8 cellular contexts compared by ENCODE assay signal in genomic region chr15:55408976-55409375, GRCh38. TPM values are rescaled to one million over a fixed set of nuclear protein-coding genes. Genes with fewer than 3 reads are reported as not detected.
DNase-seq lines count a peak whose midpoint lies in the region; ATAC-seq, FAIRE-seq and TF ChIP-seq lines count a peak whose summit lies in the region.
"Not testable (repeated sequence)": the region's sequence is repeated elsewhere in the genome, so short reads cannot be mapped to it uniquely, and the experiment has no call there.

No MANE protein-coding gene starts in this region.

- H2BK5ac ChIP-seq in H1 (ENCODE audit: low read depth, low read length) = not testable (repeated sequence)

- not testable (repeated sequence) for DNase-seq in BE2C; adipocyte (ENCODE audit: low read depth); nephron progenitor cell; stimulated activated naive B cell treated with anti-CD40 and anti-IgM and Interleukin-4, amounts not matched to agents 10 μg/mL and 1 μg/mL and 100 μg/mL, for 72 hours
- peak in 1 of 2 experiments; percentile 41 for DNase-seq in H1 (ENCODE audit: low read depth in 1 of 2, low spot score in 2 of 2)

- not testable (repeated sequence) for H3K36me3 Mint-ChIP-seq in T-helper 1 cell treated with Interleukin-12 subunit alpha and Interleukin-12 subunit beta and Interleukin-4 antibody, amounts not matched to agents 30 μg/mL and 1 μg/mL, for 36 hours (ENCODE audit: low read depth); nephron progenitor cell (ENCODE audit: low read depth); stimulated activated naive B cell treated with anti-CD40 and anti-IgM and Interleukin-4, amounts not matched to agents 10 μg/mL and 1 μg/mL and 100 μg/mL, for 72 hours

- H3K4me1 Mint-ChIP-seq in T-helper 1 cell treated with Interleukin-12 subunit alpha and Interleukin-12 subunit beta and Interleukin-4 antibody, amounts not matched to agents 30 μg/mL and 1 μg/mL, for 36 hours (ENCODE audit: low read depth) = peaks cover 17% of the 10 kb centered on the region
- H3K4me1 Mint-ChIP-seq in nephron progenitor cell = peaks cover 19% of the 10 kb centered on the region
- H3K4me1 Mint-ChIP-seq in stimulated activated naive B cell treated with anti-CD40 and anti-IgM and Interleukin-4, amounts not matched to agents 10 μg/mL and 1 μg/mL and 100 μg/mL, for 72 hours = peaks cover 5 to 24% of the 10 kb centered on the region in 2 donors

- not testable (repeated sequence) for TF ChIP-seq EP300 in H1 (IDR thresholded peaks at IDR 0.05; ENCODE audit: borderline replicate concordance in 1 of 2, low read depth in 2 of 2, low read length in 2 of 2)

- H3K36me3 ChIP-seq in BE2C; HUES48 (ENCODE audit: control insufficient read depth, insufficient read depth, low read length); adipocyte (ENCODE audit: control insufficient read depth, insufficient read depth, low read length, severe bottlenecking); H1 (ENCODE audit: control insufficient read depth in 2 of 4, insufficient read depth in 4 of 4, low read length in 3 of 4); iPS-18a (ENCODE audit: control insufficient read depth, low read depth, low read length): not testable (repeated sequence)

- not testable (repeated sequence) for TF ChIP-seq RAD21 in H1 (IDR thresholded peaks at IDR 0.05 in 1 of 2, conservative IDR thresholded peaks at IDR 0.05 in 1 of 2; ENCODE audit: low read depth in 2 of 2, low read length in 2 of 2)

- not testable (repeated sequence) for H2BK20ac ChIP-seq in H1 (ENCODE audit: low read length)

- H3K79me2 ChIP-seq in H1 (ENCODE audit: control insufficient read depth in 1 of 2, insufficient read depth in 2 of 2, low read length in 2 of 2) = not testable (repeated sequence)

- peak overlapping the region; percentile 90 for H3K4me3 ChIP-seq in BE2C (ENCODE audit: low read depth, low read length)
- peak overlapping the region; percentile 79 for H3K4me3 ChIP-seq in HUES48 (ENCODE audit: low read depth, low read length)
- H3K4me3 ChIP-seq in adipocyte (ENCODE audit: low read length) = peak overlapping the region; percentile 92
- H3K4me3 ChIP-seq in H1 (ENCODE audit: extremely low read depth in 1 of 4, insufficient read depth in 2 of 4, low read depth in 3 of 4, low read length in 4 of 4) = peak overlapping the region; percentile 62 to 84 (median 76)
- H3K4me3 ChIP-seq in iPS-18a (ENCODE audit: low read length) = peak overlapping the region; percentile 90

- not testable (repeated sequence) for H3K23ac ChIP-seq in H1 (ENCODE audit: insufficient read length)

- FAIRE-seq in H1 (lab: Jason Lieb, UNC) = not testable (repeated sequence)

- not testable (repeated sequence) for H3K9me3 ChIP-seq in BE2C; HUES48 (ENCODE audit: control insufficient read depth, insufficient read depth, low read length); adipocyte (ENCODE audit: control insufficient read depth, low read length); H1 (ENCODE audit: insufficient read depth in 2 of 2, low read depth in 1 of 2, low read length in 1 of 2); iPS-18a (ENCODE audit: control insufficient read depth, low read depth, low read length)

- H3K4me3 Mint-ChIP-seq in T-helper 1 cell treated with Interleukin-12 subunit alpha and Interleukin-12 subunit beta and Interleukin-4 antibody, amounts not matched to agents 30 μg/mL and 1 μg/mL, for 36 hours = peak overlapping the region; percentile 89
- H3K4me3 Mint-ChIP-seq in nephron progenitor cell = peak overlapping the region; percentile 97
- H3K4me3 Mint-ChIP-seq in stimulated activated naive B cell treated with anti-CD40 and anti-IgM and Interleukin-4, amounts not matched to agents 10 μg/mL and 1 μg/mL and 100 μg/mL, for 72 hours = peak overlapping the region; percentile 88 to 94

- peak overlapping the region; percentile 89 for H3K27ac Mint-ChIP-seq in T-helper 1 cell treated with Interleukin-12 subunit alpha and Interleukin-12 subunit beta and Interleukin-4 antibody, amounts not matched to agents 30 μg/mL and 1 μg/mL, for 36 hours
- H3K27ac Mint-ChIP-seq in nephron progenitor cell = peak overlapping the region; percentile 98
- H3K27ac Mint-ChIP-seq in stimulated activated naive B cell treated with anti-CD40 and anti-IgM and Interleukin-4, amounts not matched to agents 10 μg/mL and 1 μg/mL and 100 μg/mL, for 72 hours = peak overlapping the region; percentile 95

- H3K9me3 Mint-ChIP-seq in T-helper 1 cell treated with Interleukin-12 subunit alpha and Interleukin-12 subunit beta and Interleukin-4 antibody, amounts not matched to agents 30 μg/mL and 1 μg/mL, for 36 hours; nephron progenitor cell; stimulated activated naive B cell treated with anti-CD40 and anti-IgM and Interleukin-4, amounts not matched to agents 10 μg/mL and 1 μg/mL and 100 μg/mL, for 72 hours: not testable (repeated sequence)

- peak overlapping the region; percentile 88 for H2AFZ ChIP-seq in H1 (ENCODE audit: low read length)

- not testable (repeated sequence) for H2BK15ac ChIP-seq in H1 (ENCODE audit: low read length)

- not testable (repeated sequence) for H4K5ac ChIP-seq in H1 (ENCODE audit: insufficient read length, low read depth, low read length)

- H3K23me2 ChIP-seq in H1 (ENCODE audit: low read depth, low read length) = peaks cover 11% of the 10 kb centered on the region; the same call in 1 of the 2 replicates

- not testable (repeated sequence) for H3K18ac ChIP-seq in H1 (ENCODE audit: extremely low read depth, low read length)

- H3K79me1 ChIP-seq in H1 (ENCODE audit: low read depth, low read length) = not testable (repeated sequence)

- TF ChIP-seq POLR2A in H1 (IDR thresholded peaks at IDR 0.05; ENCODE audit: control extremely low read depth in 1 of 2, low read depth in 2 of 2, low read length in 2 of 2) = not testable (repeated sequence)

- H3K27me3 Mint-ChIP-seq in T-helper 1 cell treated with Interleukin-12 subunit alpha and Interleukin-12 subunit beta and Interleukin-4 antibody, amounts not matched to agents 30 μg/mL and 1 μg/mL, for 36 hours (ENCODE audit: low read depth); nephron progenitor cell (ENCODE audit: low read depth, poor library complexity); stimulated activated naive B cell treated with anti-CD40 and anti-IgM and Interleukin-4, amounts not matched to agents 10 μg/mL and 1 μg/mL and 100 μg/mL, for 72 hours: not testable (repeated sequence)

- not testable (repeated sequence) for TF ChIP-seq CTCF in BE2C (IDR thresholded peaks at IDR 0.05; ENCODE audit: low read depth, low read length); H1 (IDR thresholded peaks at IDR 0.05; ENCODE audit: control extremely low read depth in 1 of 3, insufficient read depth in 1 of 3, low read depth in 1 of 3, low read length in 3 of 3); nephron progenitor cell (IDR thresholded peaks at IDR 0.05)

- H3K14ac ChIP-seq in H1 (ENCODE audit: insufficient read length) = not testable (repeated sequence)

- not testable (repeated sequence) for H3K4me1 ChIP-seq in BE2C; HUES48 (ENCODE audit: control insufficient read depth, insufficient read depth, low read length); H1 (replicated peaks in 1 of 4; ENCODE audit: control insufficient read depth in 3 of 4, insufficient read depth in 4 of 4, low read length in 3 of 4); iPS-18a (ENCODE audit: control insufficient read depth, low read depth, low read length)
- H3K4me1 ChIP-seq in adipocyte (ENCODE audit: control insufficient read depth, insufficient read depth, low read length) = peaks cover 28% of the 10 kb centered on the region

- CTCF ChIA-PET in H1 (lab: Charles Lee; ENCODE audit: partially characterized antibody) = interaction anchor here (0.5 to 2.3 kb wide), 17 partner anchors 8 to 311 kb away, joined by 3 to 24 read pairs (median 8); partner anchors contain the start of genes PIGB and PIGBOS1

- POLR2A ChIA-PET in H1 (lab: Charles Lee; ENCODE audit: partially characterized antibody) = interaction anchor here (0.6 to 1.2 kb wide), 2 partner anchors 14 to 55 kb away, joined by 3 to 4 read pairs; no protein-coding TSS in a partner anchor

- peak overlapping the region; percentile 60 for H3K9ac ChIP-seq in HUES48 (ENCODE audit: low read depth, low read length)
- H3K9ac ChIP-seq in adipocyte (ENCODE audit: low read length) = peak overlapping the region; percentile 89
- H3K9ac ChIP-seq in H1 (replicated peaks in 1 of 4; ENCODE audit: extremely low read depth in 1 of 4, low read depth in 3 of 4, low read length in 3 of 4) = peak overlapping the region in 2 of 4 experiments; percentile 34 to 53; a peak in 3 of 7 replicates
- H3K9ac ChIP-seq in iPS-18a (ENCODE audit: low read length) = peak overlapping the region; percentile 86

- H3K4ac ChIP-seq in H1 (replicated peaks; ENCODE audit: insufficient read length, low read depth, low read length) = not testable (repeated sequence)

- not testable (repeated sequence) for H4K91ac ChIP-seq in H1 (replicated peaks; ENCODE audit: insufficient read length, low read length)

- H3K27me3 ChIP-seq in BE2C; HUES48 (ENCODE audit: control insufficient read depth, insufficient read depth, low read length); adipocyte (replicated peaks; ENCODE audit: control insufficient read depth, insufficient read depth, low read length); H1 (replicated peaks in 1 of 4; ENCODE audit: control insufficient read depth in 3 of 4, extremely low read depth in 1 of 4, insufficient read depth in 3 of 4, low read length in 3 of 4); iPS-18a (ENCODE audit: control insufficient read depth, insufficient read depth, low read length): not testable (repeated sequence)

- H3K27ac ChIP-seq in HUES48 (ENCODE audit: low read depth, low read length) = peak overlapping the region; percentile 86
- peak overlapping the region; percentile 35; the same call in 1 of the 2 replicates for H3K27ac ChIP-seq in H1 (ENCODE audit: low read depth, low read length)
- H3K27ac ChIP-seq in iPS-18a (ENCODE audit: low read length) = peak overlapping the region; percentile 95

- H4K8ac ChIP-seq in H1 (ENCODE audit: extremely low read depth, insufficient read depth, low read length) = 0 out of 2 replicates have a peak overlapping the region, but pooled peaks have one; percentile 5

- 0 out of 2 replicates have a peak overlapping the region, but pooled peaks have one; percentile 53 for H2BK12ac ChIP-seq in H1 (ENCODE audit: low read depth, low read length)

- not testable (repeated sequence) for H3K56ac ChIP-seq in H1 (replicated peaks; ENCODE audit: insufficient read length, low read depth, low read length)

- H2AK5ac ChIP-seq in H1 (ENCODE audit: low read depth, low read length) = not testable (repeated sequence)

- WGBS in H1 (ENCODE audit: extremely low coverage in 1 of 2, insufficient coverage in 1 of 2, insufficient read length in 1 of 2, insufficient replicate concordance in 2 of 2, low coverage in 1 of 2, low lambda C conversion rate in 2 of 2, missing lambda C conversion rate in 1 of 2), 2 experiments = 80% methylated on average over 14 of the region's 14 CpGs; no CpG with 5 or more reads in 1 of the 2 experiments

- ATAC-seq in stimulated activated naive B cell treated with anti-CD40 and anti-IgM and Interleukin-4, amounts not matched to agents 10 μg/mL and 1 μg/mL and 100 μg/mL, for 72 hours (replicated peaks) = not testable (repeated sequence)

- H2BK120ac ChIP-seq in H1 (replicated peaks; ENCODE audit: low read depth, low read length) = peak overlapping the region; percentile 54

- H3K4me2 ChIP-seq in H1 (ENCODE audit: insufficient read depth in 1 of 2, low read depth in 2 of 2, low read length in 2 of 2) = peak overlapping the region; percentile 82 to 90

- H4K20me1 ChIP-seq in H1 (replicated peaks in 1 of 2; ENCODE audit: control insufficient read depth in 1 of 2, insufficient read depth in 2 of 2, low read length in 2 of 2) = not testable (repeated sequence)

RNA-seq across cellular contexts. Expression of gene PIERCE2, which starts 0.7 kb away (rescaled TPM):
- 1.6 TPM for polyA plus RNA-seq in BE2C (2012; ENCODE audit: insufficient read depth, insufficient read length, low read depth)
- 1.4 and 2.7 TPM in 2 replicates for total RNA-seq in H1 (2021; fragmentation: NEBNext Ultra II Directional; extraction: Animal tissue kit (Norgen Biotek cat#: 25700))
- polyA plus RNA-seq in H1 (2011; rRNA removed) = 1.1 and 1.9 TPM in 2 replicates
- 1.8 TPM for polyA plus RNA-seq in H1 (2011; cell fraction: cytosol; rRNA removed)
- polyA plus RNA-seq in H1 (2011; cell fraction: nucleus; rRNA removed) = not detected
- 0.76 to 1.3 TPM (median 1.1 TPM) in 4 replicates for polyA plus RNA-seq in H1 (2012, experiment 1 of 2)
- polyA plus RNA-seq in H1 (2012, experiment 2 of 2) = 2.2 TPM
- 4.7 TPM for polyA plus RNA-seq in H1 (2013, experiment 1 of 2)
- 3.9 TPM for polyA plus RNA-seq in H1 (2013, experiment 2 of 2)
- not detected in 2 replicates for polyA minus RNA-seq in H1 (2011; rRNA and poly(A)+ RNA removed)
- not detected for polyA minus RNA-seq in H1 (2011; cell fraction: cytosol; rRNA and poly(A)+ RNA removed)
- not detected for polyA minus RNA-seq in H1 (2011; cell fraction: nucleus; rRNA and poly(A)+ RNA removed)

RNA-seq across cellular contexts. Expression of gene CCPG1, which starts 0.8 kb away (rescaled TPM):
- 29.8 TPM for polyA plus RNA-seq in BE2C (2012; ENCODE audit: insufficient read depth, insufficient read length, low read depth)
- 13.2 and 13.4 TPM in 2 replicates for total RNA-seq in H1 (2021; fragmentation: NEBNext Ultra II Directional; extraction: Animal tissue kit (Norgen Biotek cat#: 25700))
- polyA plus RNA-seq in H1 (2011; rRNA removed) = 1.8 and 2.3 TPM in 2 replicates
- polyA plus RNA-seq in H1 (2011; cell fraction: cytosol; rRNA removed) = 4.2 TPM
- polyA plus RNA-seq in H1 (2011; cell fraction: nucleus; rRNA removed) = 2.5 TPM
- polyA plus RNA-seq in H1 (2012, experiment 1 of 2) = 5.8 to 8.6 TPM (median 6.7 TPM) in 4 replicates
- polyA plus RNA-seq in H1 (2012, experiment 2 of 2) = 0.30 TPM
- polyA plus RNA-seq in H1 (2013, experiment 1 of 2) = 21.9 TPM
- polyA plus RNA-seq in H1 (2013, experiment 2 of 2) = 24.8 TPM
- 6.1 and 18.5 TPM in 2 replicates for polyA minus RNA-seq in H1 (2011; rRNA and poly(A)+ RNA removed)
- polyA minus RNA-seq in H1 (2011; cell fraction: cytosol; rRNA and poly(A)+ RNA removed) = 8.8 TPM
- 8.3 TPM for polyA minus RNA-seq in H1 (2011; cell fraction: nucleus; rRNA and poly(A)+ RNA removed)

Comparison
In these comparisons a context has a peak if more than half of its experiments do, and no peak if none do; other contexts are left out.
1. H3K27ac ChIP-seq: peak in every context shown above with its lines; median percentile 95 in iPS-18a; 86 in HUES48; 35 in H1.